8 cellular contexts compared by ENCODE assay signal in the genomic region with DNA sequence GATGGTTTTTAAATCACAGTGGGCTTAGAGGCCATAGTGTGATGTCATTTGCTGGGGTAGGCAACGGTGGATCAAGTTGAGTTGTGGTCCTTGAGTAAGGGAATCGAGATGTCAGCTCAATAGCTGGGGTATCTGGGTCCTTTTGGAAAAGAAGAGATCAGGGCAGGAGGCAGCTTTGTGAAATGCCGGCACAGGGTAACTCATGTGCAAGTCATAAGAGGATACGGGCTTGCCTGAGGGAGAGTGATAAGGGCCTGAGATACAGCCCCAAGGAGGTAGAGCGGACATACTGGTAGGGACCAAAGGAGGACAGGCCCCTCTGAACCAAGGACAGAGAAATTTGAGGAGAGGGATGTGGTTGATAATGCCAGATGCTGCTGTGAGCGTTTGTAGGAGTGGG. TPM values are rescaled to one million over a fixed set of nuclear protein-coding genes. Genes with fewer than 3 reads are reported as not detected.
DNase-seq lines count a peak whose midpoint lies in the region; ATAC-seq, FAIRE-seq and TF ChIP-seq lines count a peak whose summit lies in the region.
"Had no signal": no experiment of that assay in that cellular context is flagged by ENCODE, and none has a peak within 500 bp of the region (broad histone marks: within the 10 kb centered on the region; RNA-seq: fewer than 3 reads in every experiment).

No MANE protein-coding gene starts in this region.

- no peak for DNase-seq in GM12891 (ENCODE audit: insufficient read length, low spot score)
- DNase-seq in SJSA1 (ENCODE audit: low read depth in 1 of 2, low spot score in 2 of 2): no peak
- DNase-seq in endothelial cell (ENCODE audit: low spot score): no peak
- no peak for DNase-seq in gastrocnemius medialis
- DNase-seq in NCI-H1436 treated with DMSO at 0.1 percent for 48 hours (lab: John Stamatoyannopoulos, UW): no peak
- no peak for DNase-seq in omental fat pad (ENCODE audit: low spot score)
- DNase-seq: kidney glomerular epithelial cell had no signal

- peaks cover 65% of the 10 kb centered on the region for H3K4me1 Mint-ChIP-seq in endothelial cell (ENCODE audit: unreplicated experiment)

- in situ Hi-C loops in gastrocnemius medialis (cut with MboI; ENCODE audit: low sequenced_read_pairs in 4 of 4): no loop called here

- no peak for TF ChIP-seq CTCF in endothelial cell (IDR thresholded peaks at IDR 0.05; ENCODE audit: unreplicated experiment)
- TF ChIP-seq CTCF in gastrocnemius medialis (IDR thresholded peaks at IDR 0.05 in 4 of 5, conservative IDR thresholded peaks at IDR 0.05 in 1 of 5): no peak
- TF ChIP-seq CTCF in omental fat pad (IDR thresholded peaks at IDR 0.05): no peak

- ATAC-seq in gastrocnemius medialis (no peak), HG03108 (IDR thresholded peaks at IDR 0.05; ENCODE audit: unreplicated experiment) (no peak), omental fat pad (ENCODE audit: low FRiP score) (no peak)

- H3K27ac ChIP-seq in SJSA1 (peak overlapping the region; percentile 81), gastrocnemius medialis (peak overlapping the region; percentile 98 to 99 (median 98))

- H3K36me3 Mint-ChIP-seq in endothelial cell (ENCODE audit: low read depth, unreplicated experiment): peaks cover 64% of the 10 kb centered on the region

- H3K27me3 ChIP-seq in SJSA1 (replicated peaks): no peaks in the 10 kb centered on the region
- H3K27me3 ChIP-seq in gastrocnemius medialis: no peaks in the 10 kb centered on the region

- intact Hi-C loops in gastrocnemius medialis (cut with DNase I; ENCODE audit: low total_unique reads): loop anchor here (10.0 kb wide), 1 partner anchor 1028 kb away; no protein-coding TSS in a partner anchor

- H3K27ac Mint-ChIP-seq in endothelial cell (ENCODE audit: unreplicated experiment): peak overlapping the region; percentile 96

- peak overlapping the region; percentile 63 for H3K4me3 Mint-ChIP-seq in endothelial cell (ENCODE audit: unreplicated experiment)

- H3K9me3 ChIP-seq in SJSA1 (replicated peaks): no peaks in the 10 kb centered on the region
- no peaks in the 10 kb centered on the region for H3K9me3 ChIP-seq in gastrocnemius medialis

- no peaks in the 10 kb centered on the region for H3K9me3 Mint-ChIP-seq in endothelial cell (ENCODE audit: unreplicated experiment)

- H3K4me1 ChIP-seq in SJSA1 (replicated peaks) (peaks cover 64% of the 10 kb centered on the region), gastrocnemius medialis (peaks cover 22 to 31% of the 10 kb centered on the region in 2 donors)

- H3K4me3 ChIP-seq in SJSA1: no peak overlapping the region
- H3K4me3 ChIP-seq in gastrocnemius medialis: no peak overlapping the region

- no peak for TF ChIP-seq POLR2A in GM12891 (IDR thresholded peaks at IDR 0.05; ENCODE audit: low read depth, low read length)
- no peak for TF ChIP-seq POLR2A in gastrocnemius medialis (IDR thresholded peaks at IDR 0.05)

- H3K27me3 Mint-ChIP-seq in endothelial cell (ENCODE audit: unreplicated experiment): peaks cover 38% of the 10 kb centered on the region

- FAIRE-seq in GM12891 (lab: Jason Lieb, UNC): no peak

- H3K36me3 ChIP-seq in SJSA1 (peaks cover 77% of the 10 kb centered on the region), gastrocnemius medialis (peaks cover 0 to 70% of the 10 kb centered on the region in 2 donors)

TF ChIP-seq in GM12891, 5 proteins besides CTCF, POLR2A, EP300 and RAD21:
- TF ChIP-seq POLR2AphosphoS5 (IDR thresholded peaks at IDR 0.05; ENCODE audit: low read depth, low read length) (peak; percentile 61), TAF1 (IDR thresholded peaks at IDR 0.05; ENCODE audit: low read depth, low read length) (no peak)

RNA-seq across cellular contexts. Expression of gene FAM131A, which starts 4.2 kb away (rescaled TPM):
- 2.1 TPM for polyA plus RNA-seq in GM12891 (2012; ENCODE audit: low read depth, missing spikeins)
- 13.9 and 14.4 TPM in 2 replicates for total RNA-seq in SJSA1 (2014; rRNA removed; shearing (Covaris generic))
- total RNA-seq in endothelial cell (ENCODE audit: unreplicated experiment): 15.8 TPM
- 10 to 100 TPM; 14.7 to 27.1 (median 18.8) TPM for total RNA-seq in gastrocnemius medialis
- total RNA-seq in omental fat pad: 10 to 100 TPM; 19.1 to 30.8 (median 25.9) TPM

RNA-seq across cellular contexts. Expression of gene EIF4G1, which starts 18.8 kb away (rescaled TPM):
- polyA plus RNA-seq in GM12891 (2012; ENCODE audit: low read depth, missing spikeins): 158 TPM
- total RNA-seq in SJSA1 (2014; rRNA removed; shearing (Covaris generic)): 250 and 257 TPM in 2 replicates
- total RNA-seq in endothelial cell (ENCODE audit: unreplicated experiment) (390 TPM), gastrocnemius medialis (100 to 1,000 TPM; 474 to 863 (median 735) TPM), omental fat pad (100 to 1,000 TPM; 235 to 471 (median 268) TPM)

RNA-seq across cellular contexts. Expression of gene CLCN2, which starts 28.2 kb away (rescaled TPM):
- polyA plus RNA-seq in GM12891 (2012; ENCODE audit: low read depth, missing spikeins): 0.73 TPM
- total RNA-seq in SJSA1 (2014; rRNA removed; shearing (Covaris generic)): 8.8 and 11.6 TPM in 2 replicates
- total RNA-seq in endothelial cell (ENCODE audit: unreplicated experiment) (6.3 TPM), gastrocnemius medialis (1 to 10 TPM in 2 of 4 donors, under 1 TPM in 2; 0.62 to 1.2 (median 0.92) TPM), omental fat pad (1 to 10 TPM; 2.1 to 8.4 (median 3.8) TPM)

RNA-seq across cellular contexts. Expression of gene POLR2H, which starts 28.3 kb away (rescaled TPM):
- 93.5 TPM for polyA plus RNA-seq in GM12891 (2012; ENCODE audit: low read depth, missing spikeins)
- total RNA-seq in SJSA1 (2014; rRNA removed; shearing (Covaris generic)): 101 and 103 TPM in 2 replicates
- total RNA-seq in endothelial cell (ENCODE audit: unreplicated experiment): 56.1 TPM
- total RNA-seq in gastrocnemius medialis: 10 to 100 TPM; 45.5 to 87.7 (median 53.0) TPM
- 100 to 1,000 TPM in 1 of 4 donors, 10 to 100 TPM in 3; 63.9 to 110 (median 89.3) TPM for total RNA-seq in omental fat pad

RNA-seq across cellular contexts. Expression of gene PSMD2, which starts 34.1 kb away (rescaled TPM):
- 152 TPM for polyA plus RNA-seq in GM12891 (2012; ENCODE audit: low read depth, missing spikeins)
- total RNA-seq in SJSA1 (2014; rRNA removed; shearing (Covaris generic)): 423 and 627 TPM in 2 replicates
- total RNA-seq in endothelial cell (ENCODE audit: unreplicated experiment): 292 TPM
- 100 to 1,000 TPM; 560 to 831 (median 720) TPM for total RNA-seq in gastrocnemius medialis
- 100 to 1,000 TPM; 160 to 319 (median 213) TPM for total RNA-seq in omental fat pad
